ENCODE assay signal across 1 cellular context in the genomic region with DNA sequence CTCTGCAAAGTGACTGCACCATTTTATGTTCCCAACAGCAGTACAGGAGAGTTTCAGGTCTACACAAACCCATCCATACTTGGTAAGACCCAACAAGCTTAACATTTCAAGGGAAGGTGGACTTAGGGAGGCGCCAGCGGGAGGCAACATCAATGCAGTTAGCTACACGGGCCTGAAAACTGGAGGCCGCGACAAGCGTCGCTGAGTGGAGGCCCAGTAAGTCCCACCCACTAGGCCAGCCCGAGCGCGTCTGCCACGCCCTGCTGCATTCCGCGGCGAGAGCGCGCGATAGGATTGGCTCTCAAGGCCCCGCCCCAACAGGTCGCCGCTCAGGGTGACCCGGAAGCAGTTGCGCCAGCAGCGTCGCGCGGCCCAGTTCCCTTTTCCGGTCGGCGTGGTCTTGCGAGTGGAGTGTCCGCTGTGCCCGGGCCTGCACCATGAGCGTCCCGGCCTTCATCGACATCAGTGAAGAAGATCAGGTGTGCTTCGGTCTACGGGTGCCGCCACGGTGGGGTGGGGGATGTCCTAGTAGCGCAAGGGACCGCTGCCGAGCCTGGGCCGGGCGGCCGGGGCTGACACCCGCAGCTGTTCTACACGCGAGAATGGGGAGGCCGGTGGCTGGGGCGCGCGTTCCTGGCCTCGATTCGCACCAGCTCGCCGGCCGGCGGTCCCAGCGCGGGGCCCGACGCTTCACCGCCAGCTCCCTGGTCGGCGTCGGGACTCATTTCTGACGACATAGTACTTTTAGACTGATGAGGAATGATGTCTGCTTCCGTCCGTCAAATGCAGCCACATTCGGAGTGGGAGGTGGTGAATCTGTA.
TF ChIP-seq lines count a peak whose summit lies in the region.

A gene (plus strand): TSS at position 381 of the 821 bp plus-strand sequence. CDS start 57 bp downstream, at position 438.

TF ChIP-seq in HepG2, 621 proteins besides CTCF, POLR2A, EP300 and RAD21 (continued from another document and continues in another):
- TF ChIP-seq, protein P1, sequence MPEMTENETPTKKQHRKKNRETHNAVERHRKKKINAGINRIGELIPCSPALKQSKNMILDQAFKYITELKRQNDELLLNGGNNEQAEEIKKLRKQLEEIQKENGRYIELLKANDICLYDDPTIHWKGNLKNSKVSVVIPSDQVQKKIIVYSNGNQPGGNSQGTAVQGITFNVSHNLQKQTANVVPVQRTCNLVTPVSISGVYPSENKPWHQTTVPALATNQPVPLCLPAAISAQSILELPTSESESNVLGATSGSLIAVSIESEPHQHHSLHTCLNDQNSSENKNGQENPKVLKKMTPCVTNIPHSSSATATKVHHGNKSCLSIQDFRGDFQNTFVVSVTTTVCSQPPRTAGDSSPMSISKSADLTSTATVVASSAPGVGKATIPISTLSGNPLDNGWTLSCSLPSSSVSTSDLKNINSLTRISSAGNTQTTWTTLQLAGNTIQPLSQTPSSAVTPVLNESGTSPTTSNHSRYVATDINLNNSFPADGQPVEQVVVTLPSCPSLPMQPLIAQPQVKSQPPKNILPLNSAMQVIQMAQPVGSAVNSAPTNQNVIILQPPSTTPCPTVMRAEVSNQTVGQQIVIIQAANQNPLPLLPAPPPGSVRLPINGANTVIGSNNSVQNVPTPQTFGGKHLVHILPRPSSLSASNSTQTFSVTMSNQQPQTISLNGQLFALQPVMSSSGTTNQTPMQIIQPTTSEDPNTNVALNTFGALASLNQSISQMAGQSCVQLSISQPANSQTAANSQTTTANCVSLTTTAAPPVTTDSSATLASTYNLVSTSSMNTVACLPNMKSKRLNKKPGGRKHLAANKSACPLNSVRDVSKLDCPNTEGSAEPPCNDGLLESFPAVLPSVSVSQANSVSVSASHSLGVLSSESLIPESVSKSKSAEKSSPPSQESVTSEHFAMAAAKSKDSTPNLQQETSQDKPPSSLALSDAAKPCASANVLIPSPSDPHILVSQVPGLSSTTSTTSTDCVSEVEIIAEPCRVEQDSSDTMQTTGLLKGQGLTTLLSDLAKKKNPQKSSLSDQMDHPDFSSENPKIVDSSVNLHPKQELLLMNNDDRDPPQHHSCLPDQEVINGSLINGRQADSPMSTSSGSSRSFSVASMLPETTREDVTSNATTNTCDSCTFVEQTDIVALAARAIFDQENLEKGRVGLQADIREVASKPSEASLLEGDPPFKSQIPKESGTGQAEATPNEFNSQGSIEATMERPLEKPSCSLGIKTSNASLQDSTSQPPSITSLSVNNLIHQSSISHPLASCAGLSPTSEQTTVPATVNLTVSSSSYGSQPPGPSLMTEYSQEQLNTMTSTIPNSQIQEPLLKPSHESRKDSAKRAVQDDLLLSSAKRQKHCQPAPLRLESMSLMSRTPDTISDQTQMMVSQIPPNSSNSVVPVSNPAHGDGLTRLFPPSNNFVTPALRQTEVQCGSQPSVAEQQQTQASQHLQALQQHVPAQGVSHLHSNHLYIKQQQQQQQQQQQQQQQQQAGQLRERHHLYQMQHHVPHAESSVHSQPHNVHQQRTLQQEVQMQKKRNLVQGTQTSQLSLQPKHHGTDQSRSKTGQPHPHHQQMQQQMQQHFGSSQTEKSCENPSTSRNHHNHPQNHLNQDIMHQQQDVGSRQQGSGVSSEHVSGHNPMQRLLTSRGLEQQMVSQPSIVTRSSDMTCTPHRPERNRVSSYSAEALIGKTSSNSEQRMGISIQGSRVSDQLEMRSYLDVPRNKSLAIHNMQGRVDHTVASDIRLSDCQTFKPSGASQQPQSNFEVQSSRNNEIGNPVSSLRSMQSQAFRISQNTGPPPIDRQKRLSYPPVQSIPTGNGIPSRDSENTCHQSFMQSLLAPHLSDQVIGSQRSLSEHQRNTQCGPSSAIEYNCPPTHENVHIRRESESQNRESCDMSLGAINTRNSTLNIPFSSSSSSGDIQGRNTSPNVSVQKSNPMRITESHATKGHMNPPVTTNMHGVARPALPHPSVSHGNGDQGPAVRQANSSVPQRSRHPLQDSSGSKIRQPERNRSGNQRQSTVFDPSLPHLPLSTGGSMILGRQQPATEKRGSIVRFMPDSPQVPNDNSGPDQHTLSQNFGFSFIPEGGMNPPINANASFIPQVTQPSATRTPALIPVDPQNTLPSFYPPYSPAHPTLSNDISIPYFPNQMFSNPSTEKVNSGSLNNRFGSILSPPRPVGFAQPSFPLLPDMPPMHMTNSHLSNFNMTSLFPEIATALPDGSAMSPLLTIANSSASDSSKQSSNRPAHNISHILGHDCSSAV (CRISPR knock-in tag; IDR thresholded peaks at IDR 0.05; ENCODE audit: borderline replicate concordance), result no peak
- TF ChIP-seq SKI (IDR thresholded peaks at IDR 0.05; ENCODE audit: partially characterized antibody) (no peak), PCBP2 (optimal IDR thresholded peaks at IDR 0.05; ENCODE audit: low read depth, low read length, poor library complexity, severe bottlenecking) (no peak), ZNF749 (CRISPR knock-in tag; IDR thresholded peaks at IDR 0.05; ENCODE audit: borderline replicate concordance) (peak; percentile 86; the same call in 1 of the 2 replicates), SRY (CRISPR knock-in tag; IDR thresholded peaks at IDR 0.05) (peak; percentile 91; the same call in 1 of the 2 replicates), NBN (conservative IDR thresholded peaks at IDR 0.05) (no peak), ZNF674 (CRISPR knock-in tag; IDR thresholded peaks at IDR 0.05; ENCODE audit: low read depth) (0 out of 2 replicates have a peak, but pooled peaks have one; percentile 84), ZNF354B (CRISPR knock-in tag; IDR thresholded peaks at IDR 0.05) (no peak; the same call in 1 of the 2 replicates), ATF7-NPFF (CRISPR knock-in tag; IDR thresholded peaks at IDR 0.05; ENCODE audit: low read depth) (peak; percentile 56), CBFB (CRISPR knock-in tag; IDR thresholded peaks at IDR 0.05) (peak; percentile 85; the same call in 1 of the 2 replicates), ZKSCAN5 (CRISPR knock-in tag; IDR thresholded peaks at IDR 0.05) (no peak), ZNF17 (CRISPR knock-in tag; IDR thresholded peaks at IDR 0.05) (no peak), ZNF10 (CRISPR knock-in tag; IDR thresholded peaks at IDR 0.05; ENCODE audit: borderline replicate concordance, low read depth) (no peak), ZNF44 (CRISPR knock-in tag; IDR thresholded peaks at IDR 0.05) (no peak), ZNF879 (CRISPR knock-in tag; IDR thresholded peaks at IDR 0.05) (no peak), ZFP36L2 (CRISPR knock-in tag; IDR thresholded peaks at IDR 0.05) (no peak), ESRRA (CRISPR knock-in tag; IDR thresholded peaks at IDR 0.05; ENCODE audit: low read depth) (peak; percentile 34; the same call in 1 of the 2 replicates), MZF1 (CRISPR knock-in tag; IDR thresholded peaks at IDR 0.05; ENCODE audit: borderline replicate concordance) (no peak; the same call in 1 of the 2 replicates), NR3C1 (CRISPR knock-in tag; IDR thresholded peaks at IDR 0.05) (no peak), ZNF292 (CRISPR knock-in tag; IDR thresholded peaks at IDR 0.05; ENCODE audit: borderline replicate concordance, low read depth) (peak; percentile 58)
- TF ChIP-seq, protein P2, sequence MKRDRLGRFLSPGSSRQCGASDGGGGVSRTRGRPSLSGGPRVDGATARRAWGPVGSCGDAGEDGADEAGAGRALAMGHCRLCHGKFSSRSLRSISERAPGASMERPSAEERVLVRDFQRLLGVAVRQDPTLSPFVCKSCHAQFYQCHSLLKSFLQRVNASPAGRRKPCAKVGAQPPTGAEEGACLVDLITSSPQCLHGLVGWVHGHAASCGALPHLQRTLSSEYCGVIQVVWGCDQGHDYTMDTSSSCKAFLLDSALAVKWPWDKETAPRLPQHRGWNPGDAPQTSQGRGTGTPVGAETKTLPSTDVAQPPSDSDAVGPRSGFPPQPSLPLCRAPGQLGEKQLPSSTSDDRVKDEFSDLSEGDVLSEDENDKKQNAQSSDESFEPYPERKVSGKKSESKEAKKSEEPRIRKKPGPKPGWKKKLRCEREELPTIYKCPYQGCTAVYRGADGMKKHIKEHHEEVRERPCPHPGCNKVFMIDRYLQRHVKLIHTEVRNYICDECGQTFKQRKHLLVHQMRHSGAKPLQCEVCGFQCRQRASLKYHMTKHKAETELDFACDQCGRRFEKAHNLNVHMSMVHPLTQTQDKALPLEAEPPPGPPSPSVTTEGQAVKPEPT (CRISPR knock-in tag; IDR thresholded peaks at IDR 0.05; ENCODE audit: low read depth), result no peak
- TF ChIP-seq, protein P3, sequence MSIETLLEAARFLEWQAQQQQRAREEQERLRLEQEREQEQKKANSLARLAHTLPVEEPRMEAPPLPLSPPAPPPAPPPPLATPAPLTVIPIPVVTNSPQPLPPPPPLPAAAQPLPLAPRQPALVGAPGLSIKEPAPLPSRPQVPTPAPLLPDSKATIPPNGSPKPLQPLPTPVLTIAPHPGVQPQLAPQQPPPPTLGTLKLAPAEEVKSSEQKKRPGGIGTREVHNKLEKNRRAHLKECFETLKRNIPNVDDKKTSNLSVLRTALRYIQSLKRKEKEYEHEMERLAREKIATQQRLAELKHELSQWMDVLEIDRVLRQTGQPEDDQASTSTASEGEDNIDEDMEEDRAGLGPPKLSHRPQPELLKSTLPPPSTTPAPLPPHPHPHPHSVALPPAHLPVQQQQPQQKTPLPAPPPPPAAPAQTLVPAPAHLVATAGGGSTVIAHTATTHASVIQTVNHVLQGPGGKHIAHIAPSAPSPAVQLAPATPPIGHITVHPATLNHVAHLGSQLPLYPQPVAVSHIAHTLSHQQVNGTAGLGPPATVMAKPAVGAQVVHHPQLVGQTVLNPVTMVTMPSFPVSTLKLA (IDR thresholded peaks at IDR 0.05), result peak; percentile 53
- TF ChIP-seq, protein P4, sequence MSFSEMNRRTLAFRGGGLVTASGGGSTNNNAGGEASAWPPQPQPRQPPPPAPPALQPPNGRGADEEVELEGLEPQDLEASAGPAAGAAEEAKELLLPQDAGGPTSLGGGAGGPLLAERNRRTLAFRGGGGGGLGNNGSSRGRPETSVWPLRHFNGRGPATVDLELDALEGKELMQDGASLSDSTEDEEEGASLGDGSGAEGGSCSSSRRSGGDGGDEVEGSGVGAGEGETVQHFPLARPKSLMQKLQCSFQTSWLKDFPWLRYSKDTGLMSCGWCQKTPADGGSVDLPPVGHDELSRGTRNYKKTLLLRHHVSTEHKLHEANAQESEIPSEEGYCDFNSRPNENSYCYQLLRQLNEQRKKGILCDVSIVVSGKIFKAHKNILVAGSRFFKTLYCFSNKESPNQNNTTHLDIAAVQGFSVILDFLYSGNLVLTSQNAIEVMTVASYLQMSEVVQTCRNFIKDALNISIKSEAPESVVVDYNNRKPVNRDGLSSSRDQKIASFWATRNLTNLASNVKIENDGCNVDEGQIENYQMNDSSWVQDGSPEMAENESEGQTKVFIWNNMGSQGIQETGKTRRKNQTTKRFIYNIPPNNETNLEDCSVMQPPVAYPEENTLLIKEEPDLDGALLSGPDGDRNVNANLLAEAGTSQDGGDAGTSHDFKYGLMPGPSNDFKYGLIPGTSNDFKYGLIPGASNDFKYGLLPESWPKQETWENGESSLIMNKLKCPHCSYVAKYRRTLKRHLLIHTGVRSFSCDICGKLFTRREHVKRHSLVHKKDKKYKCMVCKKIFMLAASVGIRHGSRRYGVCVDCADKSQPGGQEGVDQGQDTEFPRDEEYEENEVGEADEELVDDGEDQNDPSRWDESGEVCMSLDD (CRISPR knock-in tag; IDR thresholded peaks at IDR 0.05; ENCODE audit: borderline replicate concordance), result peak; percentile 53; the same call in 1 of the 2 replicates
- TF ChIP-seq, protein P5, sequence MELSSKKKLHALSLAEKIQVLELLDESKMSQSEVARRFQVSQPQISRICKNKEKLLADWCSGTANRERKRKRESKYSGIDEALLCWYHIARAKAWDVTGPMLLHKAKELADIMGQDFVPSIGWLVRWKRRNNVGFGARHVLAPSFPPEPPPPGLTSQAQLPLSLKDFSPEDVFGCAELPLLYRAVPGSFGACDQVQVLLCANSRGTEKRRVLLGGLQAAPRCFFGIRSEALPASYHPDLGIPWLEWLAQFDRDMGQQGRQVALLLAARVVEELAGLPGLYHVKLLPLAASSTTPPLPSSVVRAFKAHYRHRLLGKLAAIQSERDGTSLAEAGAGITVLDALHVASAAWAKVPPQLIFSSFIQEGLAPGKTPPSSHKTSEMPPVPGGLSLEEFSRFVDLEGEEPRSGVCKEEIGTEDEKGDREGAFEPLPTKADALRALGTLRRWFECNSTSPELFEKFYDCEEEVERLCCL (CRISPR knock-in tag; IDR thresholded peaks at IDR 0.05; ENCODE audit: borderline replicate concordance), result 0 out of 2 replicates have a peak, but pooled peaks have one; percentile 31
- TF ChIP-seq, protein P6, sequence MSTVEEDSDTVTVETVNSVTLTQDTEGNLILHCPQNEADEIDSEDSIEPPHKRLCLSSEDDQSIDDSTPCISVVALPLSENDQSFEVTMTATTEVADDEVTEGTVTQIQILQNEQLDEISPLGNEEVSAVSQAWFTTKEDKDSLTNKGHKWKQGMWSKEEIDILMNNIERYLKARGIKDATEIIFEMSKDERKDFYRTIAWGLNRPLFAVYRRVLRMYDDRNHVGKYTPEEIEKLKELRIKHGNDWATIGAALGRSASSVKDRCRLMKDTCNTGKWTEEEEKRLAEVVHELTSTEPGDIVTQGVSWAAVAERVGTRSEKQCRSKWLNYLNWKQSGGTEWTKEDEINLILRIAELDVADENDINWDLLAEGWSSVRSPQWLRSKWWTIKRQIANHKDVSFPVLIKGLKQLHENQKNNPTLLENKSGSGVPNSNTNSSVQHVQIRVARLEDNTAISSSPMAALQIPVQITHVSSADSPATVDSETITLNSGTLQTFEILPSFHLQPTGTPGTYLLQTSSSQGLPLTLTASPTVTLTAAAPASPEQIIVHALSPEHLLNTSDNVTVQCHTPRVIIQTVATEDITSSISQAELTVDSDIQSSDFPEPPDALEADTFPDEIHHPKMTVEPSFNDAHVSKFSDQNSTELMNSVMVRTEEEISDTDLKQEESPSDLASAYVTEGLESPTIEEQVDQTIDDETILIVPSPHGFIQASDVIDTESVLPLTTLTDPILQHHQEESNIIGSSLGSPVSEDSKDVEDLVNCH (CRISPR knock-in tag; IDR thresholded peaks at IDR 0.05), result no peak
